Comparison of ENCODE assay signal across 18 cellular contexts in genomic region chr5:42989198-42989597, GRCh38. TPM values are rescaled to one million over a fixed set of nuclear protein-coding genes. Genes with fewer than 3 reads are reported as not detected.
A peak's percentile ranks its signal among the peaks of the same experiment; 100 is the strongest.
DNase-seq lines count a peak whose midpoint lies in the region; ATAC-seq, FAIRE-seq and TF ChIP-seq lines count a peak whose summit lies in the region.
"Had no signal": no experiment of that assay in that cellular context is flagged by ENCODE, and none has a peak within 500 bp of the region (broad histone marks: within the 10 kb centered on the region; RNA-seq: fewer than 3 reads in every experiment).

No MANE protein-coding gene starts in this region.

- intact Hi-C loops in activated CD4-positive, alpha-beta memory T cell treated with anti-CD3 and anti-CD28 coated beads for 36 hours (cut with micrococcal nuclease) = no loop called here
- intact Hi-C loops in ovary (cut with DNase I) = no loop called here

- H3K27ac Mint-ChIP-seq in CD8-positive, alpha-beta memory T cell = peak overlapping the region; percentile 97 to 100 (median 100)
- H3K27ac Mint-ChIP-seq in activated CD4-positive, alpha-beta memory T cell treated with anti-CD3 and anti-CD28 coated beads for 36 hours = peak overlapping the region; percentile 30
- peak overlapping the region; percentile 98 to 100 for H3K27ac Mint-ChIP-seq in effector memory CD8-positive, alpha-beta T cell

- peaks cover 0 to 6% (median 2%) of the 10 kb centered on the region in 5 donors for H3K9me3 Mint-ChIP-seq in CD8-positive, alpha-beta memory T cell
- H3K9me3 Mint-ChIP-seq in activated CD4-positive, alpha-beta memory T cell treated with anti-CD3 and anti-CD28 coated beads for 36 hours = peaks cover 9% of the 10 kb centered on the region
- H3K9me3 Mint-ChIP-seq in effector memory CD8-positive, alpha-beta T cell = no peaks in the 10 kb centered on the region

- H3K27ac ChIP-seq in A549 (0 out of 6 replicates have a peak overlapping the region, but pooled peaks of 1 of the 2 experiments have one; percentile 0), ovary (no peak overlapping the region)
- peak overlapping the region; percentile 49 for H3K27ac ChIP-seq in CD8-positive, alpha-beta memory T cell (ENCODE audit: low read depth, low read length)
- H3K27ac ChIP-seq: right lobe of liver had no signal

- H3K4me2 ChIP-seq in A549 = peak overlapping the region; percentile 2; the same call in 1 of the 3 replicates

- no peaks in the 10 kb centered on the region for H3K27me3 ChIP-seq in CD8-positive, alpha-beta memory T cell (ENCODE audit: insufficient read depth, low read length, poor library complexity, severe bottlenecking)
- no peaks in the 10 kb centered on the region for H3K27me3 ChIP-seq in ovary

- peak overlapping the region; percentile 94 to 100 (median 99) for H3K4me3 Mint-ChIP-seq in CD8-positive, alpha-beta memory T cell
- H3K4me3 Mint-ChIP-seq in activated CD4-positive, alpha-beta memory T cell treated with anti-CD3 and anti-CD28 coated beads for 36 hours = peak overlapping the region; percentile 55
- H3K4me3 Mint-ChIP-seq in effector memory CD8-positive, alpha-beta T cell = peak overlapping the region; percentile 96 to 100

- H3K4me3 ChIP-seq in A549 (no peak overlapping the region), ovary (no peak overlapping the region)
- peak overlapping the region; percentile 54 for H3K4me3 ChIP-seq in CD8-positive, alpha-beta memory T cell (ENCODE audit: low read length)
- H3K4me3 ChIP-seq: right lobe of liver had no signal

- DNase-seq in A549 (ENCODE audit: low read depth in 1 of 2, low spot score in 1 of 2) (no peak), ovary (no peak)
- DNase-seq in CD8-positive, alpha-beta memory T cell = peak in 2 of 5 donors; percentile 29 to 38
- DNase-seq in activated CD4-positive, alpha-beta memory T cell treated with anti-CD3 and anti-CD28 coated beads for 36 hours = no peak
- DNase-seq in effector memory CD8-positive, alpha-beta T cell = no peak
- DNase-seq: activated CD4-positive, alpha-beta T cell treated with anti-CD3 and anti-CD28 coated beads for 48 hours; AML-193; glutamatergic neuron; mesendoderm; NCI-H2107; right lobe of liver; RPMI8226; stimulated activated CD4-positive, alpha-beta T cell treated with anti-CD3 and anti-CD28 coated beads, Interleukin-4, amount 100 ng/mL, for 4 hours; trophoblast cell had no signal

- no peaks in the 10 kb centered on the region for H3K9me3 ChIP-seq in A549
- H3K9me3 ChIP-seq in CD8-positive, alpha-beta memory T cell (ENCODE audit: low read length) = no peaks in the 10 kb centered on the region
- H3K9me3 ChIP-seq in ovary = no peaks in the 10 kb centered on the region

- CTCF ChIA-PET in A549 (lab: Yijun Ruan, JAX) = interaction anchor here (0.6 to 2.6 kb wide), 6 partner anchors 39 to 178 kb away, joined by 3 to 16 read pairs (median 3); no protein-coding TSS in a partner anchor
- CTCF ChIA-PET in CD8-positive, alpha-beta memory T cell (lab: Charles Lee) = interaction anchor here (0.9 to 13.1 kb wide), 5 partner anchors 28 to 78 kb away, joined by 7 to 245 read pairs (median 113); partner anchors contain the start of gene ANXA2R
- CTCF ChIA-PET in activated CD4-positive, alpha-beta memory T cell treated with anti-CD3 and anti-CD28 coated beads for 36 hours (lab: Charles Lee) = interaction anchor here (0.7 to 7.9 kb wide), 7 partner anchors 12 to 323 kb away, joined by 3 to 84 read pairs (median 6); no protein-coding TSS in a partner anchor

- peaks cover 5% of the 10 kb centered on the region for H3K36me3 ChIP-seq in CD8-positive, alpha-beta memory T cell (ENCODE audit: insufficient read depth, low read length)
- no peaks in the 10 kb centered on the region for H3K36me3 ChIP-seq in ovary
- H3K36me3 ChIP-seq: right lobe of liver had no signal

- H3K27me3 Mint-ChIP-seq in CD8-positive, alpha-beta memory T cell = peaks cover 0 to 12% of the 10 kb centered on the region in 2 donors
- H3K27me3 Mint-ChIP-seq in activated CD4-positive, alpha-beta memory T cell treated with anti-CD3 and anti-CD28 coated beads for 36 hours = no peaks in the 10 kb centered on the region
- H3K27me3 Mint-ChIP-seq in effector memory CD8-positive, alpha-beta T cell = no peaks in the 10 kb centered on the region

- POLR2A ChIA-PET in A549 (lab: Yijun Ruan, JAX) = interaction anchor here (0.6 kb wide), 1 partner anchor 20 kb away, joined by 3 read pairs; no protein-coding TSS in a partner anchor
- POLR2A ChIA-PET in CD8-positive, alpha-beta memory T cell (lab: Charles Lee) = interaction anchor here (0.6 to 11.4 kb wide), 8 partner anchors 15 to 132 kb away, joined by 3 to 347 read pairs (median 69); partner anchors contain the start of genes ANXA2R and ZNF131
- POLR2A ChIA-PET in activated CD4-positive, alpha-beta memory T cell treated with anti-CD3 and anti-CD28 coated beads for 36 hours (lab: Charles Lee) = interaction anchor here (0.7 to 1.8 kb wide), 3 partner anchors 20 to 81 kb away, joined by 3 to 6 read pairs (median 4); no protein-coding TSS in a partner anchor

- H3K4me1 ChIP-seq in A549 (peaks cover 35% of the 10 kb centered on the region), ovary (ENCODE audit: insufficient read depth) (peaks cover 6% of the 10 kb centered on the region)
- peaks cover 57% of the 10 kb centered on the region for H3K4me1 ChIP-seq in CD8-positive, alpha-beta memory T cell (ENCODE audit: insufficient read depth, low read length)
- H3K4me1 ChIP-seq: right lobe of liver had no signal

- ATAC-seq in A549 (no peak), GM21529 (IDR thresholded peaks at IDR 0.05; ENCODE audit: unreplicated experiment) (no peak), HG02571 (IDR thresholded peaks at IDR 0.05; ENCODE audit: unreplicated experiment) (no peak), HG03378 (IDR thresholded peaks at IDR 0.05; ENCODE audit: unreplicated experiment) (no peak)
- no peak for ATAC-seq in effector memory CD8-positive, alpha-beta T cell (replicated peaks)
- ATAC-seq: right lobe of liver had no signal

- peaks cover 9 to 72% (median 16%) of the 10 kb centered on the region in 3 donors for H3K36me3 Mint-ChIP-seq in CD8-positive, alpha-beta memory T cell
- H3K36me3 Mint-ChIP-seq in activated CD4-positive, alpha-beta memory T cell treated with anti-CD3 and anti-CD28 coated beads for 36 hours = peaks cover 11% of the 10 kb centered on the region
- H3K36me3 Mint-ChIP-seq in effector memory CD8-positive, alpha-beta T cell (ENCODE audit: insufficient read depth) = peaks cover 62% of the 10 kb centered on the region

- no peak for TF ChIP-seq RAD21 in A549 (conservative IDR thresholded peaks at IDR 0.05 in 1 of 2, IDR thresholded peaks at IDR 0.05 in 1 of 2)

- 93% methylated on average over 1 of the region's 1 CpG for WGBS in A549 (ENCODE audit: missing lambda C conversion rate)
- WGBS in ovary, 3 donors = 86 to 96% (median 93%) methylated on average over 1 of the region's 1 CpG

- TF ChIP-seq POLR2A in A549 (IDR thresholded peaks at IDR 0.05; ENCODE audit: low read length) (no peak), ovary (IDR thresholded peaks at IDR 0.05) (no peak)

- no peak for TF ChIP-seq EP300 in A549 (IDR thresholded peaks at IDR 0.05)
- TF ChIP-seq EP300 in ovary (IDR thresholded peaks at IDR 0.05) = no peak

- peaks cover 62 to 65% (median 63%) of the 10 kb centered on the region in 3 donors for H3K4me1 Mint-ChIP-seq in CD8-positive, alpha-beta memory T cell
- H3K4me1 Mint-ChIP-seq in activated CD4-positive, alpha-beta memory T cell treated with anti-CD3 and anti-CD28 coated beads for 36 hours (ENCODE audit: low read depth) = peaks cover 53% of the 10 kb centered on the region
- peaks cover 37 to 71% of the 10 kb centered on the region in 2 donors for H3K4me1 Mint-ChIP-seq in effector memory CD8-positive, alpha-beta T cell (ENCODE audit: low read depth in 2 of 2)

- no peak for FAIRE-seq in A549 (lab: Jason Lieb, UNC)
- FAIRE-seq: islet of Langerhans had no signal

- TF ChIP-seq CTCF in A549 (IDR thresholded peaks at IDR 0.05) (no peak), ovary (IDR thresholded peaks at IDR 0.05) (no peak)

TF ChIP-seq in A549, 52 proteins besides CTCF, POLR2A, EP300 and RAD21 (continues in another document):
- no peak for TF ChIP-seq E2F6 (IDR thresholded peaks at IDR 0.05; ENCODE audit: borderline replicate concordance, low read depth)
- no peak for TF ChIP-seq USF2 (IDR thresholded peaks at IDR 0.05)
- no peak for TF ChIP-seq HOXB5 (CRISPR knock-in tag; IDR thresholded peaks at IDR 0.05)
- TF ChIP-seq, protein P1, sequence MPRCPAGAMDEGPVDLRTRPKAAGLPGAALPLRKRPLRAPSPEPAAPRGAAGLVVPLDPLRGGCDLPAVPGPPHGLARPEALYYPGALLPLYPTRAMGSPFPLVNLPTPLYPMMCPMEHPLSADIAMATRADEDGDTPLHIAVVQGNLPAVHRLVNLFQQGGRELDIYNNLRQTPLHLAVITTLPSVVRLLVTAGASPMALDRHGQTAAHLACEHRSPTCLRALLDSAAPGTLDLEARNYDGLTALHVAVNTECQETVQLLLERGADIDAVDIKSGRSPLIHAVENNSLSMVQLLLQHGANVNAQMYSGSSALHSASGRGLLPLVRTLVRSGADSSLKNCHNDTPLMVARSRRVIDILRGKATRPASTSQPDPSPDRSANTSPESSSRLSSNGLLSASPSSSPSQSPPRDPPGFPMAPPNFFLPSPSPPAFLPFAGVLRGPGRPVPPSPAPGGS (IDR thresholded peaks at IDR 0.05) = no peak
- no peak for TF ChIP-seq TP53 (CRISPR knock-in tag; IDR thresholded peaks at IDR 0.05)
- no peak for TF ChIP-seq RFX5 (IDR thresholded peaks at IDR 0.05)

RNA-seq across cellular contexts. Expression of gene ANXA2R, which starts 50.9 kb away (rescaled TPM):
- polyA plus RNA-seq in A549 (2011; rRNA removed) (1.7 and 1.8 TPM in 2 replicates), A549 (2017; fragmentation: RNase III; extraction: RNeasy Plus Mini Kit Qiagen cat#74134 plus additional on column Dnase treatment) (1.7 to 2.1 TPM (median 2.1 TPM) in 3 replicates), ovary (1 to 10 TPM; 1.2 to 1.6 TPM)
- polyA plus RNA-seq in A549 (2012; cell fraction: cytosol; rRNA removed) = 2.4 and 2.7 TPM in 2 replicates
- polyA plus RNA-seq in A549 (2012; cell fraction: nucleus; rRNA removed) = 3.3 and 3.7 TPM in 2 replicates
- 3.2 and 3.8 TPM in 2 replicates for polyA minus RNA-seq in A549 (2011; rRNA and poly(A)+ RNA removed)
- 1 to 10 TPM; 6.0 to 6.8 TPM for total RNA-seq in CD8-positive, alpha-beta memory T cell
- 55.9 TPM for polyA plus RNA-seq in CD8-positive, alpha-beta memory T cell
- 1 to 10 TPM; 2.8 to 3.8 TPM for total RNA-seq in activated CD4-positive, alpha-beta memory T cell treated with anti-CD3 and anti-CD28 coated beads for 36 hours
- total RNA-seq in ovary = 1 to 10 TPM; 1.1 to 2.7 (median 1.7) TPM

Comparison
In these comparisons a context has a peak if more than half of its experiments do, and no peak if none do; other contexts are left out.
1. H3K27ac Mint-ChIP-seq: peak in every context shown above with its lines; median percentile 100 in CD8-positive, alpha-beta memory T cell; 99 in effector memory CD8-positive, alpha-beta T cell; 30 in activated CD4-positive, alpha-beta memory T cell treated with anti-CD3 and anti-CD28 coated beads for 36 hours.